In genomic region chr6:4794140-4794707, GRCh38 we compare ENCODE assay signal across 20 cellular contexts. TPM values are rescaled to one million over a fixed set of nuclear protein-coding genes. Genes with fewer than 3 reads are reported as not detected.
A peak's percentile ranks its signal among the peaks of the same experiment; 100 is the strongest.
DNase-seq lines count a peak whose midpoint lies in the region; ATAC-seq, FAIRE-seq and TF ChIP-seq lines count a peak whose summit lies in the region.
"Had no signal": no experiment of that assay in that cellular context is flagged by ENCODE, and none has a peak within 500 bp of the region (broad histone marks: within the 10 kb centered on the region; RNA-seq: fewer than 3 reads in every experiment).

No MANE protein-coding gene starts in this region.

- peaks cover 14% of the 10 kb centered on the region for H3K4me1 ChIP-seq in colonic mucosa
- H3K4me1 ChIP-seq in keratinocyte (ENCODE audit: control insufficient read depth, extremely low read depth, insufficient read depth, low read length) = peaks cover 6% of the 10 kb centered on the region
- peaks cover 0 to 28% (median 12%) of the 10 kb centered on the region in 4 donors for H3K4me1 ChIP-seq in tibial artery
- H3K4me1 ChIP-seq in naive thymus-derived CD4-positive, alpha-beta T cell (ENCODE audit: control insufficient read depth in 2 of 2, insufficient read depth in 2 of 2, low read length in 2 of 2) = peaks cover 6% of the 10 kb centered on the region in 2 donors
- H3K4me1 ChIP-seq: SJSA1 had no signal

- CTCF ChIA-PET in naive thymus-derived CD4-positive, alpha-beta T cell (lab: Charles Lee) = no interaction called here

- no peaks in the 10 kb centered on the region for H3K27me3 Mint-ChIP-seq in natural killer cell treated with Interleukin-12 subunit alpha and Interleukin-12 subunit beta and Interleukin-15 and Interleukin-18, amount 100 ng/mL, for 72 hours
- H3K27me3 Mint-ChIP-seq in naive thymus-derived CD4-positive, alpha-beta T cell = no peaks in the 10 kb centered on the region
- H3K27me3 Mint-ChIP-seq: stimulated activated memory B cell treated with anti-CD40 and anti-IgM and Interleukin-4, amounts not matched to agents 10 μg/mL and 1 μg/mL and 100 μg/mL, for 72 hours had no signal

- no peak overlapping the region for H3K27ac Mint-ChIP-seq in natural killer cell treated with Interleukin-12 subunit alpha and Interleukin-12 subunit beta and Interleukin-15 and Interleukin-18, amount 100 ng/mL, for 72 hours
- H3K27ac Mint-ChIP-seq in naive thymus-derived CD4-positive, alpha-beta T cell = no peak overlapping the region
- H3K27ac Mint-ChIP-seq: CD8-positive, alpha-beta T cell; stimulated activated memory B cell treated with anti-CD40 and anti-IgM and Interleukin-4, amounts not matched to agents 10 μg/mL and 1 μg/mL and 100 μg/mL, for 72 hours had no signal

- H3K79me2 ChIP-seq in keratinocyte (ENCODE audit: control insufficient read depth, insufficient read depth, low read length) = peaks cover 96% of the 10 kb centered on the region

- intact Hi-C loops in colonic mucosa (cut with DNase I) = no loop called here
- intact Hi-C loops in tibial artery (cut with DNase I; ENCODE audit: low total_unique reads) = no loop called here
- intact Hi-C loops in naive thymus-derived CD4-positive, alpha-beta T cell (cut with micrococcal nuclease) = no loop called here

- H2AFZ ChIP-seq in keratinocyte (ENCODE audit: control insufficient read depth, low read length) = no peak overlapping the region
- H2AFZ ChIP-seq: GM23248 had no signal

- DNase-seq in Ammon's horn (ENCODE audit: low spot score) = peak; percentile 36
- DNase-seq in NCI-H2029 (lab: John Stamatoyannopoulos, UW) = peak; percentile 43
- DNase-seq in colonic mucosa = peak; percentile 75
- no peak for DNase-seq in keratinocyte (ENCODE audit: low read depth, low spot score)
- DNase-seq in NCI-H345 (lab: John Stamatoyannopoulos, UW) = no peak
- DNase-seq in natural killer cell treated with Interleukin-12 subunit alpha and Interleukin-12 subunit beta and Interleukin-15 and Interleukin-18, amount 100 ng/mL, for 72 hours (ENCODE audit: low spot score) = no peak
- DNase-seq in tibial artery = no peak
- DNase-seq in naive thymus-derived CD4-positive, alpha-beta T cell = no peak
- DNase-seq: activated CD4-positive, alpha-beta T cell treated with anti-CD3 and anti-CD28 coated beads, Interleukin-2, amount 50 U/mL, for 48 hours; activated T-cell treated with anti-CD3 and anti-CD28 coated beads, Interleukin-2, amount 50 U/mL, for 48 hours; CD8-positive, alpha-beta T cell; central memory CD4-positive, alpha-beta T cell; GM23248; NCI-H1930; ovary; small intestine had no signal

- no peaks in the 10 kb centered on the region for H3K36me3 Mint-ChIP-seq in natural killer cell treated with Interleukin-12 subunit alpha and Interleukin-12 subunit beta and Interleukin-15 and Interleukin-18, amount 100 ng/mL, for 72 hours
- H3K36me3 Mint-ChIP-seq in naive thymus-derived CD4-positive, alpha-beta T cell = peaks cover 0 to 11% (median 3%) of the 10 kb centered on the region in 5 donors
- H3K36me3 Mint-ChIP-seq: stimulated activated memory B cell treated with anti-CD40 and anti-IgM and Interleukin-4, amounts not matched to agents 10 μg/mL and 1 μg/mL and 100 μg/mL, for 72 hours had no signal

- TF ChIP-seq CTCF in colonic mucosa (IDR thresholded peaks at IDR 0.05) (no peak), keratinocyte (optimal IDR thresholded peaks at IDR 0.05 in 1 of 3, IDR thresholded peaks at IDR 0.05 in 1 of 3, conservative IDR thresholded peaks at IDR 0.05 in 1 of 3; ENCODE audit: extremely low read depth in 1 of 3, insufficient read depth in 2 of 3, low read length in 3 of 3) (no peak), tibial artery (IDR thresholded peaks at IDR 0.05) (no peak)

- no peak for ATAC-seq in natural killer cell treated with Interleukin-12 subunit alpha and Interleukin-12 subunit beta and Interleukin-15 and Interleukin-18, amount 100 ng/mL, for 72 hours
- no peak for ATAC-seq in naive thymus-derived CD4-positive, alpha-beta T cell
- ATAC-seq: CD8-positive, alpha-beta T cell; GM12878; stimulated activated memory B cell treated with anti-CD40 and anti-IgM and Interleukin-4, amounts not matched to agents 10 μg/mL and 1 μg/mL and 100 μg/mL, for 72 hours had no signal

- no peak overlapping the region for H3K4me3 ChIP-seq in colonic mucosa
- H3K4me3 ChIP-seq in keratinocyte (ENCODE audit: control insufficient read depth in 2 of 3, extremely low read depth in 1 of 3, insufficient read depth in 2 of 3, low read depth in 1 of 3, low read length in 3 of 3) = no peak overlapping the region
- no peak overlapping the region for H3K4me3 ChIP-seq in tibial artery
- H3K4me3 ChIP-seq in naive thymus-derived CD4-positive, alpha-beta T cell (ENCODE audit: low read length) = no peak overlapping the region
- H3K4me3 ChIP-seq: GM12878, GM23248, ovary, SJSA1 had no signal

- peaks cover 3% of the 10 kb centered on the region for H3K9me1 ChIP-seq in keratinocyte (ENCODE audit: control insufficient read depth, extremely low read depth, insufficient read depth, low read length)

- POLR2A ChIA-PET in naive thymus-derived CD4-positive, alpha-beta T cell (lab: Charles Lee) = no interaction called here

- H3K27ac ChIP-seq in colonic mucosa (no peak overlapping the region), keratinocyte (ENCODE audit: control insufficient read depth, insufficient read depth, low read length) (no peak overlapping the region), tibial artery (no peak overlapping the region)
- H3K27ac ChIP-seq in naive thymus-derived CD4-positive, alpha-beta T cell (ENCODE audit: low read depth, low read length) = no peak overlapping the region
- H3K27ac ChIP-seq: GM23248, ovary, SJSA1 had no signal

- no peaks in the 10 kb centered on the region for H3K9me3 Mint-ChIP-seq in natural killer cell treated with Interleukin-12 subunit alpha and Interleukin-12 subunit beta and Interleukin-15 and Interleukin-18, amount 100 ng/mL, for 72 hours
- H3K9me3 Mint-ChIP-seq in naive thymus-derived CD4-positive, alpha-beta T cell = peaks cover 0 to 9% (median 0%) of the 10 kb centered on the region in 11 donors
- H3K9me3 Mint-ChIP-seq: CD8-positive, alpha-beta T cell; stimulated activated memory B cell treated with anti-CD40 and anti-IgM and Interleukin-4, amounts not matched to agents 10 μg/mL and 1 μg/mL and 100 μg/mL, for 72 hours had no signal

- peak overlapping the region; percentile 63 for H3K4me2 ChIP-seq in keratinocyte (ENCODE audit: control insufficient read depth, extremely low read depth, insufficient read depth, low read depth, low read length)

- FAIRE-seq in keratinocyte (lab: Jason Lieb, UNC) = no peak
- FAIRE-seq: frontal cortex, GM12878, small intestine had no signal

- no peaks in the 10 kb centered on the region for H3K36me3 ChIP-seq in colonic mucosa
- no peaks in the 10 kb centered on the region for H3K36me3 ChIP-seq in keratinocyte (ENCODE audit: control insufficient read depth in 2 of 2, extremely low read depth in 1 of 2, insufficient read depth in 2 of 2, low read length in 2 of 2)
- H3K36me3 ChIP-seq in tibial artery = no peaks in the 10 kb centered on the region
- H3K36me3 ChIP-seq in naive thymus-derived CD4-positive, alpha-beta T cell (ENCODE audit: control insufficient read depth in 2 of 3, insufficient read depth in 3 of 3, low read length in 3 of 3) = no peaks in the 10 kb centered on the region
- H3K36me3 ChIP-seq: ovary, SJSA1 had no signal

- dilution Hi-C loops in keratinocyte (cut with MboI; ENCODE audit: extremely low pct_ligation_motif_present, low sequenced_read_pairs) = no loop called here

- peaks cover 35 to 47% of the 10 kb centered on the region in 2 donors for H3K4me1 Mint-ChIP-seq in natural killer cell treated with Interleukin-12 subunit alpha and Interleukin-12 subunit beta and Interleukin-15 and Interleukin-18, amount 100 ng/mL, for 72 hours (ENCODE audit: low read depth in 2 of 2)
- peaks cover 9 to 62% (median 41%) of the 10 kb centered on the region in 7 donors for H3K4me1 Mint-ChIP-seq in naive thymus-derived CD4-positive, alpha-beta T cell

- peaks cover 25% of the 10 kb centered on the region for H4K20me1 ChIP-seq in keratinocyte (ENCODE audit: control insufficient read depth, extremely low read depth, insufficient read depth, low read length)

- H3K27me3 ChIP-seq in colonic mucosa = no peaks in the 10 kb centered on the region
- no peaks in the 10 kb centered on the region for H3K27me3 ChIP-seq in keratinocyte (ENCODE audit: control insufficient read depth, extremely low read depth, insufficient read depth, low read length)
- no peaks in the 10 kb centered on the region for H3K27me3 ChIP-seq in tibial artery
- H3K27me3 ChIP-seq in naive thymus-derived CD4-positive, alpha-beta T cell (ENCODE audit: control insufficient read depth in 2 of 2, insufficient read depth in 2 of 2, low read length in 2 of 2) = no peaks in the 10 kb centered on the region
- H3K27me3 ChIP-seq: ovary, SJSA1 had no signal

- H3K9ac ChIP-seq in colonic mucosa (ENCODE audit: low read depth in 2 of 2, low read length in 2 of 2) (no peak overlapping the region), keratinocyte (ENCODE audit: control insufficient read depth, extremely low read depth, insufficient read depth, low read length) (no peak overlapping the region)
- H3K9ac ChIP-seq: GM23248 had no signal

- H3K9me3 ChIP-seq in colonic mucosa (no peaks in the 10 kb centered on the region), keratinocyte (ENCODE audit: control insufficient read depth, low read depth, low read length) (no peaks in the 10 kb centered on the region), tibial artery (no peaks in the 10 kb centered on the region)
- H3K9me3 ChIP-seq in naive thymus-derived CD4-positive, alpha-beta T cell (ENCODE audit: control insufficient read depth in 2 of 3, low read length in 3 of 3) = no peaks in the 10 kb centered on the region
- H3K9me3 ChIP-seq: ovary, SJSA1 had no signal

- H3K4me3 Mint-ChIP-seq in natural killer cell treated with Interleukin-12 subunit alpha and Interleukin-12 subunit beta and Interleukin-15 and Interleukin-18, amount 100 ng/mL, for 72 hours = no peak overlapping the region
- H3K4me3 Mint-ChIP-seq in naive thymus-derived CD4-positive, alpha-beta T cell = no peak overlapping the region
- H3K4me3 Mint-ChIP-seq: CD8-positive, alpha-beta T cell; stimulated activated memory B cell treated with anti-CD40 and anti-IgM and Interleukin-4, amounts not matched to agents 10 μg/mL and 1 μg/mL and 100 μg/mL, for 72 hours had no signal

RNA-seq across cellular contexts. Expression of gene CDYL, which starts 18.0 kb away (rescaled TPM):
- total RNA-seq in colonic mucosa = 10 to 100 TPM; 44.3 to 48.6 TPM
- 37.1 to 48.0 TPM (median 42.6 TPM) in 3 replicates for polyA plus RNA-seq in keratinocyte
- polyA plus RNA-seq in keratinocyte (2011; ENCODE audit: low read depth) = 62.9 TPM
- 36.8 and 57.4 TPM in 2 replicates for polyA plus RNA-seq in keratinocyte (2011; cell fraction: cytosol; rRNA removed)
- polyA plus RNA-seq in keratinocyte (2011; cell fraction: nucleus; rRNA removed) = 53.4 and 60.3 TPM in 2 replicates
- 30.4 and 42.8 TPM in 2 replicates for polyA plus RNA-seq in keratinocyte (2012; ENCODE audit: low replicate concordance)
- 34.7 to 78.3 TPM (median 68.1 TPM) in 3 replicates for polyA minus RNA-seq in keratinocyte
- 49.5 TPM for polyA minus RNA-seq in keratinocyte (2011; cell fraction: cytosol; rRNA and poly(A)+ RNA removed)
- 31.5 and 54.2 TPM in 2 replicates for polyA minus RNA-seq in keratinocyte (2011; cell fraction: nucleus; rRNA and poly(A)+ RNA removed)
- 10 to 100 TPM; 52.5 to 58.7 TPM for total RNA-seq in natural killer cell treated with Interleukin-12 subunit alpha and Interleukin-12 subunit beta and Interleukin-15 and Interleukin-18, amount 100 ng/mL, for 72 hours
- total RNA-seq in naive thymus-derived CD4-positive, alpha-beta T cell = 10 to 100 TPM; 25.5 to 43.3 (median 35.1) TPM
- polyA plus RNA-seq in naive thymus-derived CD4-positive, alpha-beta T cell = 1 to 10 TPM; 3.6 to 4.2 TPM

Comparison
In these comparisons a context has a peak if more than half of its experiments do, and no peak if none do; other contexts are left out.
1. DNase-seq: peak in Ammon's horn (single experiment), NCI-H2029 (single experiment) and colonic mucosa (single experiment); none in keratinocyte (single experiment), NCI-H345 (single experiment), natural killer cell treated with Interleukin-12 subunit alpha and Interleukin-12 subunit beta and Interleukin-15 and Interleukin-18, amount 100 ng/mL, for 72 hours (single experiment), tibial artery (0 of 2) and naive thymus-derived CD4-positive, alpha-beta T cell (0 of 9).